Comparison of ENCODE assay signal across 12 cellular contexts in the genomic region with DNA sequence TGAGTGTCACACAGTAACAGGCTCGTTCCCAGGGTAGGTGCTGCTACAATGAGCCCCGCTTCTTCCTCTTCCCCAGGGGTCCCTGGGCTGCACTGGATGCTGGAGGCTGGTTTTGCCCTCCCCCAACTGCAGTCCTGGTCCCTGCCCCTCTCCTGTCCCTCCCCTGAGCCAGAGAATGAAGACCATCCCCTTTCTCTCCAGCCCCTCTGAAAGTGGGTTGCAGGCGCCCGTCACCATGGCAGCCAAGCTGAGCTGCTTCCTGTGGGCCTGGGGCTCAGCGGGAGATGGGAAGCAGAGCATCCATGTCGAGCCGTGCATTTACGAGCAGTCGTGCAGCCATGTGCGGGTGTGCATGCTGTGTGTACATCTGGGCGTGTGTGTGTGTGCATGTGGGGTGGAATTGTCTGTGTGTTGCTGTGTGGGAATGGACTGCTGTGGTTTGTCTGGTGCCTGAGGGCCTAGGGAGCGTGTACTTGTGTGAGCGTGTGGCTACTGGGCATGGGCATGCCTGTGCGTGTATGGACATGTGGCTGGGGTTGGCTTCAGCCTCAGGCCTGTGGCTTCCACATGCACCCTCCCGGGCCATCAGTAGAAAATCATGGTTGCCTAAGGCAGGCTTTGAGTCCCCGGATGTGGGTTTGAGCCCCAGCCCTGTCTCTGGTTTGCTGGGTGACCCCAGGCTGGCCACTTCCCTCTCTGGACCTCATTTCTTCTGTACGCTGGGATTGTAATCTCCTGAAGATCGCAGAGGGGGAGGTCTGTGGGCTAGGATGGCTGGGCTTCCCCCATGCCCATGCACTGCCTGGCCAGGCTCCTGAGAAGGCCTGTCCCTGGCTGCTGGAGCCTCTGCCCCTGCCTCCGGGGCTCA.
DNase-seq lines count a peak whose midpoint lies in the region.
"Had no signal": no experiment of that assay in that cellular context is flagged by ENCODE, and none has a peak within 500 bp of the region (broad histone marks: within the 10 kb centered on the region; RNA-seq: fewer than 3 reads in every experiment).

No MANE protein-coding gene starts in this region.

- H3K27ac ChIP-seq in epithelial cell of prostate: peak overlapping the region; percentile 31
- H3K27ac ChIP-seq: neutrophil had no signal

- DNase-seq in NCI-H187 (lab: John Stamatoyannopoulos, UW) (peak; percentile 25 to 26), NCI-H187 treated with DMSO at 0.1 percent for 48 hours (lab: John Stamatoyannopoulos, UW) (no peak), NCI-H526 treated with DMSO at 0.1 percent for 48 hours (lab: John Stamatoyannopoulos, UW) (peak; percentile 59), epithelial cell of prostate (ENCODE audit: low read depth, low spot score) (peak; percentile 79), retina (peak; percentile 89)
- no peak for DNase-seq in central memory CD4-positive, alpha-beta T cell
- DNase-seq in effector CD8-positive, alpha-beta T cell (lab: John Stamatoyannopoulos, UW): no peak
- DNase-seq in activated T-cell treated with anti-CD3 and anti-CD28 coated beads, Interleukin-2, amount 50 U/mL, for 48 hours: no peak
- DNase-seq: ACHN; activated B cell treated with CpG ODN at 0.5 μM for 24 hours; stimulated activated CD4-positive, alpha-beta T cell treated with anti-CD3 and anti-CD28 coated beads, Interleukin-2, amount 100 ng/mL, for 24 hours had no signal

Comparison
In these comparisons a context has a peak if more than half of its experiments do, and no peak if none do; other contexts are left out.
1. DNase-seq: peak in NCI-H187 (2 of 2), NCI-H526 treated with DMSO at 0.1 percent for 48 hours (single experiment), epithelial cell of prostate (single experiment) and retina (single experiment); none in NCI-H187 treated with DMSO at 0.1 percent for 48 hours (single experiment), central memory CD4-positive, alpha-beta T cell (single experiment), effector CD8-positive, alpha-beta T cell (single experiment) and activated T-cell treated with anti-CD3 and anti-CD28 coated beads, Interleukin-2, amount 50 U/mL, for 48 hours (0 of 2).